ENCODE assay signal across 16 cellular contexts in the genomic region with DNA sequence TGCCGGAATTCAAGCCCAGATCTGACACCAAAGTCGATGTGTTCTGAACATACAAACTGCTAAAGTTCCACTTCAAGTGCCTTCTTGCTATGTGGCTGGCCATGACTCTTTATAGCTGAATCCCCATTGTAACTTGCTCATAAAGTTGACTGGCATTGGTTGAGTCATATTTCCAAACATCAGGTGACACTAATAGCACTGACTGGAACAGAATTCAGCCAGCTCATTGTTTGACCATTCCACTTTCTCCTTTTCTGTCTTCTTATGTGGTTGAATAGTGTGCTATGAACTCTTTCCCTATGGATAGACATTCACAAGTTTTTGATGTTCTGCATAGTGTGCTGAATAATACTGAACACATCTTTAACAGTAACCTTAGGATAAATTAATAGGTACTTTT.
"Had no signal": no experiment of that assay in that cellular context is flagged by ENCODE, and none has a peak within 500 bp of the region (broad histone marks: within the 10 kb centered on the region; RNA-seq: fewer than 3 reads in every experiment).

No MANE protein-coding gene starts in this region.

- H3K27ac ChIP-seq: left lung, spleen, transverse colon, VCaP had no signal

- H3K27me3 ChIP-seq: spleen had no signal

- ATAC-seq: left lung; natural killer cell treated with Interleukin-12 subunit alpha and Interleukin-12 subunit beta and Interleukin-15 and Interleukin-18, amount 100 ng/mL, for 72 hours; right cardiac atrium; stimulated activated memory B cell treated with anti-CD40 and anti-IgM and Interleukin-4, amounts not matched to agents 10 μg/mL and 1 μg/mL and 100 μg/mL, for 72 hours had no signal

- H3K9me3 ChIP-seq: transverse colon had no signal

- H3K4me3 ChIP-seq: left lung, spleen, transverse colon had no signal

- H3K36me3 ChIP-seq: left lung, spleen, transverse colon had no signal

- DNase-seq: activated CD4-positive, alpha-beta memory T cell treated with anti-CD3 and anti-CD28 coated beads, Interleukin-2, amount 10 ng/mL, durations not matched to agents 7 days and 5 days; activated gamma-delta T cell; activated T-cell treated with anti-CD3 and anti-CD28 coated beads, Interleukin-2, amount 50 U/mL, for 48 hours; anterior cingulate cortex; hypothalamus; immature natural killer cell; left lung; nucleus accumbens; right cardiac atrium; spleen; stimulated activated CD4-positive, alpha-beta T cell treated with anti-CD3 and anti-CD28 coated beads, Interleukin-1b, Interleukin-23, amount 100 ng/mL, for 48 hours; T1000; transverse colon had no signal

- H3K4me1 ChIP-seq: left lung, spleen, transverse colon had no signal
